Comparison of ENCODE assay signal across 25 cellular contexts in the genomic region with DNA sequence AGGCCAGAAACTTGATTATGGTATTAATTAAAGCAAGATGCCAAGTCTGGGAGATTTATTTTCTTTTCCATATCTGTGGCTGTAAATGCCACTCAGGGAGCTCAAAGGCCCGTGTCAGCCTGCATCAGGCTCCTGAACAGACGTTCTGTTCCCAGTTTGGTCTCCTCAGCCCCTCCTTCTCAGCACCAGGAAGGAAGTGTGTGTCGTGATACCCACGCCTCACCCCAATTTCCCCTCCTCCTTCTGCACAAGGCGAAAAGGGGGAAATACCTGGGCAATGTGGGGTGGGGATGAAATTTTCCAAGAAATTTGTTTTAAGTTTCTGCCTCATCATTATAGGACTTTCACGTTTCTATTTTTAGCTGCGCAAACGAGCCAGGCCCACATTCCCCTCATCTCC.
A peak's percentile ranks its signal among the peaks of the same experiment; 100 is the strongest.
DNase-seq lines count a peak whose midpoint lies in the region; ATAC-seq, FAIRE-seq and TF ChIP-seq lines count a peak whose summit lies in the region.
"Had no signal": no experiment of that assay in that cellular context is flagged by ENCODE, and none has a peak within 500 bp of the region (broad histone marks: within the 10 kb centered on the region; RNA-seq: fewer than 3 reads in every experiment).

No MANE protein-coding gene starts in this region.

- CTCF ChIA-PET in activated CD4-positive, alpha-beta T cell treated with anti-CD3 and anti-CD28 coated beads for 36 hours (lab: Charles Lee), result interaction anchor here (0.7 to 1.3 kb wide), 6 partner anchors 15 to 371 kb away, joined by 3 to 5 read pairs (median 4); no protein-coding TSS in a partner anchor

- H3K27ac ChIP-seq in heart right ventricle, result no peak overlapping the region
- H3K27ac ChIP-seq: A549, C4-2B, epithelial cell of prostate, lower lobe of right lung, uterus had no signal

- H3K4me3 Mint-ChIP-seq in activated CD4-positive, alpha-beta T cell treated with anti-CD3 and anti-CD28 coated beads for 36 hours, result no peak overlapping the region
- H3K4me3 Mint-ChIP-seq in activated CD4-positive, alpha-beta T cell treated with anti-CD3 and anti-CD28 coated beads, Interleukin-2, amount 10 ng/mL, durations not matched to agents 24 days and 14 days, result no peak overlapping the region
- H3K4me3 Mint-ChIP-seq in activated T-helper 17 cell treated with anti-CD3 and anti-CD28 coated beads, Interleukin-2, amount 50 U/mL, for 72 hours, result peak overlapping the region; percentile 48
- no peak overlapping the region for H3K4me3 Mint-ChIP-seq in stimulated activated effector memory CD8-positive, alpha-beta T cell treated with anti-CD3 and anti-CD28 coated beads, Interleukin-12 subunit alpha, Interleukin-12 subunit beta, amount 100 ng/mL, for 72 hours
- H3K4me3 Mint-ChIP-seq: HFFc6 had no signal

- H3K9me3 Mint-ChIP-seq in activated CD4-positive, alpha-beta T cell treated with anti-CD3 and anti-CD28 coated beads for 36 hours (ENCODE audit: low read depth), result no peaks in the 10 kb centered on the region
- peaks cover 2% of the 10 kb centered on the region for H3K9me3 Mint-ChIP-seq in activated CD4-positive, alpha-beta T cell treated with anti-CD3 and anti-CD28 coated beads, Interleukin-2, amount 10 ng/mL, durations not matched to agents 24 days and 14 days
- no peaks in the 10 kb centered on the region for H3K9me3 Mint-ChIP-seq in activated T-helper 17 cell treated with anti-CD3 and anti-CD28 coated beads, Interleukin-2, amount 50 U/mL, for 72 hours
- no peaks in the 10 kb centered on the region for H3K9me3 Mint-ChIP-seq in stimulated activated effector memory CD8-positive, alpha-beta T cell treated with anti-CD3 and anti-CD28 coated beads, Interleukin-12 subunit alpha, Interleukin-12 subunit beta, amount 100 ng/mL, for 72 hours

- TF ChIP-seq POLR2A in GM12891 (IDR thresholded peaks at IDR 0.05; ENCODE audit: low read depth, low read length), result no peak

- intact Hi-C loops in activated CD4-positive, alpha-beta T cell treated with anti-CD3 and anti-CD28 coated beads for 36 hours (cut with DNase I, micrococcal nuclease), result no loop called here
- intact Hi-C loops in activated CD4-positive, alpha-beta T cell treated with anti-CD3 and anti-CD28 coated beads, Interleukin-2, amount 10 ng/mL, durations not matched to agents 24 days and 14 days (cut with micrococcal nuclease), result no loop called here
- intact Hi-C loops in heart right ventricle (cut with DNase I), result no loop called here

- H3K36me3 ChIP-seq in heart right ventricle, result no peaks in the 10 kb centered on the region
- H3K36me3 ChIP-seq: lower lobe of right lung, uterus had no signal

- peaks cover 0 to 9% (median 0%) of the 10 kb centered on the region in 9 donors for H3K4me1 ChIP-seq in heart right ventricle
- H3K4me1 ChIP-seq: A549, lower lobe of right lung, uterus had no signal

- POLR2A ChIA-PET in activated CD4-positive, alpha-beta T cell treated with anti-CD3 and anti-CD28 coated beads for 36 hours (lab: Charles Lee), result no interaction called here

- peaks cover 0 to 17% (median 5%) of the 10 kb centered on the region in 11 donors for H3K9me3 ChIP-seq in heart right ventricle
- H3K9me3 ChIP-seq: lower lobe of right lung, uterus had no signal

- no peak overlapping the region for H3K27ac Mint-ChIP-seq in activated CD4-positive, alpha-beta T cell treated with anti-CD3 and anti-CD28 coated beads for 36 hours
- H3K27ac Mint-ChIP-seq in activated CD4-positive, alpha-beta T cell treated with anti-CD3 and anti-CD28 coated beads, Interleukin-2, amount 10 ng/mL, durations not matched to agents 24 days and 14 days, result no peak overlapping the region
- no peak overlapping the region for H3K27ac Mint-ChIP-seq in activated T-helper 17 cell treated with anti-CD3 and anti-CD28 coated beads, Interleukin-2, amount 50 U/mL, for 72 hours
- H3K27ac Mint-ChIP-seq in stimulated activated effector memory CD8-positive, alpha-beta T cell treated with anti-CD3 and anti-CD28 coated beads, Interleukin-12 subunit alpha, Interleukin-12 subunit beta, amount 100 ng/mL, for 72 hours, result peak overlapping the region; percentile 20
- H3K27ac Mint-ChIP-seq: HFFc6 had no signal

- H3K27me3 Mint-ChIP-seq in activated CD4-positive, alpha-beta T cell treated with anti-CD3 and anti-CD28 coated beads for 36 hours, result peaks cover 2% of the 10 kb centered on the region
- peaks cover 12% of the 10 kb centered on the region for H3K27me3 Mint-ChIP-seq in activated CD4-positive, alpha-beta T cell treated with anti-CD3 and anti-CD28 coated beads, Interleukin-2, amount 10 ng/mL, durations not matched to agents 24 days and 14 days
- no peaks in the 10 kb centered on the region for H3K27me3 Mint-ChIP-seq in activated T-helper 17 cell treated with anti-CD3 and anti-CD28 coated beads, Interleukin-2, amount 50 U/mL, for 72 hours

- 51% methylated on average over 8 of the region's 8 CpGs for WGBS in heart right ventricle, 2 donors

- H3K36me3 Mint-ChIP-seq in activated CD4-positive, alpha-beta T cell treated with anti-CD3 and anti-CD28 coated beads for 36 hours (ENCODE audit: low read depth), result no peaks in the 10 kb centered on the region
- no peaks in the 10 kb centered on the region for H3K36me3 Mint-ChIP-seq in activated CD4-positive, alpha-beta T cell treated with anti-CD3 and anti-CD28 coated beads, Interleukin-2, amount 10 ng/mL, durations not matched to agents 24 days and 14 days (ENCODE audit: low read depth)
- H3K36me3 Mint-ChIP-seq in activated T-helper 17 cell treated with anti-CD3 and anti-CD28 coated beads, Interleukin-2, amount 50 U/mL, for 72 hours (ENCODE audit: low read depth), result no peaks in the 10 kb centered on the region
- no peaks in the 10 kb centered on the region for H3K36me3 Mint-ChIP-seq in stimulated activated effector memory CD8-positive, alpha-beta T cell treated with anti-CD3 and anti-CD28 coated beads, Interleukin-12 subunit alpha, Interleukin-12 subunit beta, amount 100 ng/mL, for 72 hours

- peaks cover 35% of the 10 kb centered on the region for H3K4me1 Mint-ChIP-seq in activated CD4-positive, alpha-beta T cell treated with anti-CD3 and anti-CD28 coated beads for 36 hours
- peaks cover 21% of the 10 kb centered on the region for H3K4me1 Mint-ChIP-seq in activated CD4-positive, alpha-beta T cell treated with anti-CD3 and anti-CD28 coated beads, Interleukin-2, amount 10 ng/mL, durations not matched to agents 24 days and 14 days
- peaks cover 12% of the 10 kb centered on the region for H3K4me1 Mint-ChIP-seq in activated T-helper 17 cell treated with anti-CD3 and anti-CD28 coated beads, Interleukin-2, amount 50 U/mL, for 72 hours
- H3K4me1 Mint-ChIP-seq in stimulated activated effector memory CD8-positive, alpha-beta T cell treated with anti-CD3 and anti-CD28 coated beads, Interleukin-12 subunit alpha, Interleukin-12 subunit beta, amount 100 ng/mL, for 72 hours, result peaks cover 21% of the 10 kb centered on the region

- no peak for ATAC-seq in activated CD4-positive, alpha-beta T cell treated with anti-CD3 and anti-CD28 coated beads for 36 hours
- peak; percentile 37 for ATAC-seq in activated T-helper 17 cell treated with anti-CD3 and anti-CD28 coated beads, Interleukin-2, amount 50 U/mL, for 72 hours (replicated peaks)
- no peak for ATAC-seq in stimulated activated effector memory CD8-positive, alpha-beta T cell treated with anti-CD3 and anti-CD28 coated beads, Interleukin-12 subunit alpha, Interleukin-12 subunit beta, amount 100 ng/mL, for 72 hours
- ATAC-seq in heart right ventricle, result no peak
- ATAC-seq: A549, lower lobe of right lung had no signal

- no peak for TF ChIP-seq CTCF in GM13976 (IDR thresholded peaks at IDR 0.05; ENCODE audit: borderline replicate concordance, control extremely low read depth, extremely low read depth, insufficient read depth, missing control alignments)
- no peak for TF ChIP-seq CTCF in heart right ventricle (IDR thresholded peaks at IDR 0.05)

- no peak overlapping the region for H3K4me3 ChIP-seq in heart right ventricle
- H3K4me3 ChIP-seq: A549, lower lobe of right lung, uterus had no signal

- in situ Hi-C loops in GM13976 (cut with MboI; ENCODE audit: low sequenced_read_pairs, unreplicated experiment), result no loop called here

- H3K27me3 ChIP-seq in heart right ventricle, result peaks cover 0 to 6% (median 0%) of the 10 kb centered on the region in 7 donors
- H3K27me3 ChIP-seq: uterus had no signal

- no peak for FAIRE-seq in GM12891 (lab: Jason Lieb, UNC)
- FAIRE-seq: A549 had no signal

- peak; percentile 38 for DNase-seq in activated CD4-positive, alpha-beta T cell treated with anti-CD3 and anti-CD28 coated beads for 36 hours
- DNase-seq in activated CD4-positive, alpha-beta T cell treated with anti-CD3 and anti-CD28 coated beads, Interleukin-2, amount 10 ng/mL, durations not matched to agents 24 days and 14 days, result no peak
- DNase-seq in GM12891 (ENCODE audit: insufficient read length, low spot score) (no peak), NCI-H82 (lab: John Stamatoyannopoulos, UW) (no peak), GM13976 (ENCODE audit: low spot score) (no peak), heart right ventricle (no peak)
- DNase-seq in stimulated activated effector memory CD8-positive, alpha-beta T cell treated with anti-CD3 and anti-CD28 coated beads, Interleukin-12 subunit alpha, Interleukin-12 subunit beta, amount 100 ng/mL, for 72 hours (ENCODE audit: low spot score in 2 of 2), result no peak
- DNase-seq: activated gamma-delta T cell treated with Interleukin-2 at 50 U/mL for 16 hours; aorta; central memory CD4-positive, alpha-beta T cell; foreskin melanocyte; HFFc6; hypothalamus; islet precursor cell; lower lobe of right lung; NCI-H146; NCI-H2171 treated with DMSO at 0.1 percent for 48 hours; NCI-H526 treated with DMSO at 0.1 percent for 48 hours; nucleus accumbens; stimulated activated CD4-positive, alpha-beta T cell treated with anti-CD3 and anti-CD28 coated beads, Interleukin-4, amount 100 ng/mL, for 24 hours; uterus had no signal

TF ChIP-seq in GM12891, 5 proteins besides CTCF, POLR2A, EP300 and RAD21:
- TF ChIP-seq POU2F2 (IDR thresholded peaks at IDR 0.05; ENCODE audit: low read depth, low read length) (no peak), TAF1 (IDR thresholded peaks at IDR 0.05; ENCODE audit: low read depth, low read length) (no peak), POLR2AphosphoS5 (IDR thresholded peaks at IDR 0.05; ENCODE audit: low read depth, low read length) (no peak), PAX5 (IDR thresholded peaks at IDR 0.05; ENCODE audit: insufficient read depth, low read length, severe bottlenecking) (no peak), SPI1 (IDR thresholded peaks at IDR 0.05; ENCODE audit: low read depth, low read length) (0 out of 2 replicates have a peak, but pooled peaks have one; percentile 18)
